ENCODE assay signal across 20 cellular contexts in the genomic region with DNA sequence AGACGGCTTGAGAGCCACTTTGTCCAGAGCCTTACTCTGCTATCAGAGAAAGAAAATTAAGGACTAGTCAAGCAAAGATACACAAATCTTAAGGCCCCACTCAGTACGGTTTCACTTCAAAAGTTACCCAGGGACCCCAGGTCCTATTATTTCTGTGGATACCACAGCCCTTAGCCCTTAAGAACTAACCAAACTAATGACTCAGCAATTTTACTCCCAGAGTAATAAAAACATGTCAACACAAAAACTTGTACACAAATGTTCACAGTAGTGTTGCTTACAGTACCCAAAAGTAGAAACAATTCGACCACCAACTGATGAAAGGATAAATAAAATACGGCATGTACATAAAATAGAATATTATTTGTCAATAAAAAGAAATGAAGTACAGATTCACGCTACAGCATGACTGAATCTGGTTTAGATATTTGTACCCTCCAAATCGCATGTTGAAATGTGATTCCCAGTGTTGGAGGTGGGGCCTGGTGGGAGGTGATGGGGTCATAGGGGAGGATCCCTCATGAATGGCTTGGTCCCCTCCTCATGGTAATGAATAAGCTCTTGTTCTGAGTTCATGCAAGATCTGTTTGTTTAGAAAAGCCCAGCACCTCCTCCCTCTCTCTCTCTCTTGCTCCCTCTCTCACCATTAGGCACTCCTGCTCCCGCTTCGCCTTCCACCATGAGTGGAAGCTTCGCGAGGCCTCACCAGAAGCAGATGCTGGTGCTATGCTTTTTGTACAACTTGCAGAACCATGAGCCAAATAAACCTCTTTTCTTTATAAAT. TPM values are rescaled to one million over a fixed set of nuclear protein-coding genes. Genes with fewer than 3 reads are reported as not detected.
DNase-seq lines count a peak whose midpoint lies in the region; ATAC-seq and FAIRE-seq lines count a peak whose summit lies in the region.
"Had no signal": no experiment of that assay in that cellular context is flagged by ENCODE, and none has a peak within 500 bp of the region (broad histone marks: within the 10 kb centered on the region; RNA-seq: fewer than 3 reads in every experiment).

No MANE protein-coding gene starts in this region.

- FAIRE-seq in HTR-8/SVneo (lab: Jason Lieb, UNC), result no peak
- FAIRE-seq: endothelial cell of umbilical vein, GM18507, GM19239, urothelium cell line had no signal

- H3K9me3 Mint-ChIP-seq in activated T-cell treated with anti-CD3 and anti-CD28 coated beads, Interleukin-2, amount 50 U/mL, for 24 hours, result no peaks in the 10 kb centered on the region
- no peaks in the 10 kb centered on the region for H3K9me3 Mint-ChIP-seq in activated T-cell treated with anti-CD3 and anti-CD28 coated beads, Interleukin-2, amount 50 U/mL, for 4 hours
- H3K9me3 Mint-ChIP-seq in central memory CD8-positive, alpha-beta T cell, result no peaks in the 10 kb centered on the region
- H3K9me3 Mint-ChIP-seq: activated CD4-positive, alpha-beta memory T cell treated with anti-CD3 and anti-CD28 coated beads for 36 hours; activated T-helper 1 cell treated with anti-CD3 and anti-CD28 coated beads, Interleukin-12 subunit alpha, Interleukin-12 subunit beta, Interleukin-2, Interleukin-4 antibody, amounts not matched to agents 30 ng/mL and 10 ng/mL and 1 ng/mL, durations not matched to agents 14 hours and 24 hours and 36 hours; stimulated activated naive CD8-positive, alpha-beta T cell treated with anti-CD3 and anti-CD28 coated beads, Interleukin-15, amount 100 ng/mL, for 72 hours had no signal

- ATAC-seq in activated T-cell treated with anti-CD3 and anti-CD28 coated beads, Interleukin-2, amount 50 U/mL, for 4 hours, result no peak
- no peak for ATAC-seq in central memory CD8-positive, alpha-beta T cell (replicated peaks; ENCODE audit: extremely low read depth, poor library complexity, severe bottlenecking)
- no peak for ATAC-seq in HG02970 (IDR thresholded peaks at IDR 0.05; ENCODE audit: low FRiP score, unreplicated experiment)
- ATAC-seq: foreskin keratinocyte; left lung; stimulated activated naive CD8-positive, alpha-beta T cell treated with anti-CD3 and anti-CD28 coated beads, Interleukin-15, amount 100 ng/mL, for 72 hours had no signal

- peak overlapping the region; percentile 49 for H3K27ac Mint-ChIP-seq in activated T-cell treated with anti-CD3 and anti-CD28 coated beads, Interleukin-2, amount 50 U/mL, for 24 hours
- H3K27ac Mint-ChIP-seq in central memory CD8-positive, alpha-beta T cell (ENCODE audit: low read depth), result peak overlapping the region; percentile 38
- H3K27ac Mint-ChIP-seq: activated T-helper 1 cell treated with anti-CD3 and anti-CD28 coated beads, Interleukin-12 subunit alpha, Interleukin-12 subunit beta, Interleukin-2, Interleukin-4 antibody, amounts not matched to agents 30 ng/mL and 10 ng/mL and 1 ng/mL, durations not matched to agents 14 hours and 24 hours and 36 hours; stimulated activated naive CD8-positive, alpha-beta T cell treated with anti-CD3 and anti-CD28 coated beads, Interleukin-15, amount 100 ng/mL, for 72 hours had no signal

- H3K4me3 Mint-ChIP-seq in activated T-cell treated with anti-CD3 and anti-CD28 coated beads, Interleukin-2, amount 50 U/mL, for 24 hours, result no peak overlapping the region
- H3K4me3 Mint-ChIP-seq in activated T-cell treated with anti-CD3 and anti-CD28 coated beads, Interleukin-2, amount 50 U/mL, for 4 hours, result no peak overlapping the region
- no peak overlapping the region for H3K4me3 Mint-ChIP-seq in central memory CD8-positive, alpha-beta T cell
- H3K4me3 Mint-ChIP-seq: activated CD4-positive, alpha-beta memory T cell treated with anti-CD3 and anti-CD28 coated beads for 36 hours; activated T-helper 1 cell treated with anti-CD3 and anti-CD28 coated beads, Interleukin-12 subunit alpha, Interleukin-12 subunit beta, Interleukin-2, Interleukin-4 antibody, amounts not matched to agents 30 ng/mL and 10 ng/mL and 1 ng/mL, durations not matched to agents 14 hours and 24 hours and 36 hours; stimulated activated naive CD8-positive, alpha-beta T cell treated with anti-CD3 and anti-CD28 coated beads, Interleukin-15, amount 100 ng/mL, for 72 hours had no signal

- peaks cover 19% of the 10 kb centered on the region for H3K4me1 Mint-ChIP-seq in activated T-cell treated with anti-CD3 and anti-CD28 coated beads, Interleukin-2, amount 50 U/mL, for 24 hours (ENCODE audit: low read depth)
- H3K4me1 Mint-ChIP-seq in activated T-cell treated with anti-CD3 and anti-CD28 coated beads, Interleukin-2, amount 50 U/mL, for 4 hours (ENCODE audit: low read depth), result peaks cover 16% of the 10 kb centered on the region
- H3K4me1 Mint-ChIP-seq in central memory CD8-positive, alpha-beta T cell, result peaks cover 10% of the 10 kb centered on the region

- DNase-seq in activated T-cell treated with anti-CD3 and anti-CD28 coated beads, Interleukin-2, amount 50 U/mL, for 24 hours, result no peak
- no peak for DNase-seq in activated T-cell treated with anti-CD3 and anti-CD28 coated beads, Interleukin-2, amount 50 U/mL, for 4 hours
- no peak for DNase-seq in central memory CD8-positive, alpha-beta T cell (ENCODE audit: low spot score in 2 of 2)
- peak; percentile 46 for DNase-seq in midbrain (lab: John Stamatoyannopoulos, UW)
- DNase-seq in superior temporal gyrus (ENCODE audit: extremely low spot score), result peak; percentile 78
- no peak for DNase-seq in HTR-8/SVneo (ENCODE audit: insufficient read length, low spot score)
- no peak for DNase-seq in activated CD4-positive, alpha-beta T cell treated with anti-CD3 and anti-CD28 coated beads for 1 hour
- DNase-seq: activated CD4-positive, alpha-beta memory T cell treated with anti-CD3 and anti-CD28 coated beads for 36 hours; cerebellar nuclear complex; foreskin keratinocyte; left lung; NCI-H1436; RPMI8226; stimulated activated naive CD8-positive, alpha-beta T cell treated with anti-CD3 and anti-CD28 coated beads, Interleukin-15, amount 100 ng/mL, for 72 hours had no signal

- H3K27me3 Mint-ChIP-seq in activated T-cell treated with anti-CD3 and anti-CD28 coated beads, Interleukin-2, amount 50 U/mL, for 24 hours, result no peaks in the 10 kb centered on the region
- H3K27me3 Mint-ChIP-seq in activated T-cell treated with anti-CD3 and anti-CD28 coated beads, Interleukin-2, amount 50 U/mL, for 4 hours (ENCODE audit: low read depth), result no peaks in the 10 kb centered on the region
- H3K27me3 Mint-ChIP-seq in central memory CD8-positive, alpha-beta T cell, result no peaks in the 10 kb centered on the region
- H3K27me3 Mint-ChIP-seq: activated CD4-positive, alpha-beta memory T cell treated with anti-CD3 and anti-CD28 coated beads for 36 hours; stimulated activated naive CD8-positive, alpha-beta T cell treated with anti-CD3 and anti-CD28 coated beads, Interleukin-15, amount 100 ng/mL, for 72 hours had no signal

- H3K36me3 Mint-ChIP-seq in activated T-cell treated with anti-CD3 and anti-CD28 coated beads, Interleukin-2, amount 50 U/mL, for 24 hours (ENCODE audit: low read depth), result peaks cover 86% of the 10 kb centered on the region
- H3K36me3 Mint-ChIP-seq in activated T-cell treated with anti-CD3 and anti-CD28 coated beads, Interleukin-2, amount 50 U/mL, for 4 hours (ENCODE audit: insufficient read depth), result peaks cover 33% of the 10 kb centered on the region
- H3K36me3 Mint-ChIP-seq in central memory CD8-positive, alpha-beta T cell (ENCODE audit: insufficient read depth), result peaks cover 26% of the 10 kb centered on the region

RNA-seq across cellular contexts. Expression of a gene that starts 30.5 kb away (rescaled TPM):
- 10 to 100 TPM; 31.1 to 38.0 (median 32.5) TPM for total RNA-seq in activated T-cell treated with anti-CD3 and anti-CD28 coated beads, Interleukin-2, amount 50 U/mL, for 4 hours

RNA-seq across cellular contexts. Expression of a gene that starts 30.6 kb away (rescaled TPM):
- 10 to 100 TPM; 87.9 to 93.6 (median 91.0) TPM for total RNA-seq in activated T-cell treated with anti-CD3 and anti-CD28 coated beads, Interleukin-2, amount 50 U/mL, for 4 hours

Comparison
In these comparisons a context has a peak if more than half of its experiments do, and no peak if none do; other contexts are left out.
1. DNase-seq: peak in midbrain (single experiment) and superior temporal gyrus (single experiment); none in activated T-cell treated with anti-CD3 and anti-CD28 coated beads, Interleukin-2, amount 50 U/mL, for 24 hours (single experiment), activated T-cell treated with anti-CD3 and anti-CD28 coated beads, Interleukin-2, amount 50 U/mL, for 4 hours (single experiment), central memory CD8-positive, alpha-beta T cell (0 of 2), HTR-8/SVneo (single experiment) and activated CD4-positive, alpha-beta T cell treated with anti-CD3 and anti-CD28 coated beads for 1 hour (single experiment).